ENCODE assay signal across 21 cellular contexts in the genomic region with DNA sequence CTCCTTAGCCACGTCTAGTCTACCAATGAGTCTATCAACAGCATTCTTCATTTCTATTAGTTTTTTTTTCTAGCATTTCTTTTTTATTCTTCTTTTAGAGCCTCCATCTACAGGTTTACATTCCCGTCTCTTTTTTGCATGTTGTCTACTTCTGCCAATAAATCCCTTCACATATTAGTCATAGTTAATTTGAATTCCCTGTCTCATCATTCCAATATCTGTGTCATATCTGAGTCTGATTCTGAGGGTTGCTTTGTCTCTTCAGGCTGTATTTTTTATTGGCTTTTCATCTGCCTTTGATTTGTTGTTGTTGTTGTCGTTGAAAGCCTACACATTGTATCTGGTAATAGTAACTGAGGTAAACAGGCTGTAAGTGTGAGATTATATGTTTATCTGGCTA.
DNase-seq lines count a peak whose midpoint lies in the region; ATAC-seq, FAIRE-seq and TF ChIP-seq lines count a peak whose summit lies in the region.
"Had no signal": no experiment of that assay in that cellular context is flagged by ENCODE, and none has a peak within 500 bp of the region (broad histone marks: within the 10 kb centered on the region; RNA-seq: fewer than 3 reads in every experiment).

No MANE protein-coding gene starts in this region.

- no peak for TF ChIP-seq POLR2A in breast epithelium (IDR thresholded peaks at IDR 0.05)

- no peak overlapping the region for H3K4me2 ChIP-seq in keratinocyte (ENCODE audit: control insufficient read depth, extremely low read depth, insufficient read depth, low read depth, low read length)

- H3K4me3 Mint-ChIP-seq in MCF 10A (ENCODE audit: unreplicated experiment) = no peak overlapping the region
- no peak overlapping the region for H3K4me3 Mint-ChIP-seq in natural killer cell
- H3K4me3 Mint-ChIP-seq: B cell; CD4-positive, alpha-beta T cell had no signal

- H3K4me1 ChIP-seq in breast epithelium = no peaks in the 10 kb centered on the region
- H3K4me1 ChIP-seq in keratinocyte (ENCODE audit: control insufficient read depth, extremely low read depth, insufficient read depth, low read length) = peaks cover 5% of the 10 kb centered on the region
- H3K4me1 ChIP-seq: Peyer's patch had no signal

- H3K4me1 Mint-ChIP-seq in MCF 10A (ENCODE audit: insufficient read depth, unreplicated experiment) = peaks cover 10% of the 10 kb centered on the region
- H3K4me1 Mint-ChIP-seq in natural killer cell = no peaks in the 10 kb centered on the region
- H3K4me1 Mint-ChIP-seq: B cell had no signal

- no peak overlapping the region for H3K9ac ChIP-seq in keratinocyte (ENCODE audit: control insufficient read depth, extremely low read depth, insufficient read depth, low read length)

- TF ChIP-seq CTCF in MCF 10A (IDR thresholded peaks at IDR 0.05; ENCODE audit: unreplicated experiment) (no peak), breast epithelium (IDR thresholded peaks at IDR 0.05) (no peak), bronchial epithelial cell (IDR thresholded peaks at IDR 0.05; ENCODE audit: insufficient read depth, low read length, severe bottlenecking) (no peak), keratinocyte (optimal IDR thresholded peaks at IDR 0.05 in 1 of 3, IDR thresholded peaks at IDR 0.05 in 1 of 3, conservative IDR thresholded peaks at IDR 0.05 in 1 of 3; ENCODE audit: extremely low read depth in 1 of 3, insufficient read depth in 2 of 3, low read length in 3 of 3) (no peak), natural killer cell (IDR thresholded peaks at IDR 0.05) (no peak)

- H3K9me3 Mint-ChIP-seq in MCF 10A (ENCODE audit: unreplicated experiment) = no peaks in the 10 kb centered on the region
- peaks cover 9 to 12% of the 10 kb centered on the region in 2 donors for H3K9me3 Mint-ChIP-seq in natural killer cell

- intact Hi-C loops in MCF 10A (cut with micrococcal nuclease) = no loop called here
- intact Hi-C loops in breast epithelium (cut with DNase I; ENCODE audit: low total_unique reads) = no loop called here
- intact Hi-C loops in natural killer cell (cut with micrococcal nuclease) = no loop called here

- POLR2A ChIA-PET in MCF 10A (lab: Yijun Ruan, JAX) = no interaction called here

- H2AFZ ChIP-seq in keratinocyte (ENCODE audit: control insufficient read depth, low read length) = peak overlapping the region; percentile 11

- H3K79me2 ChIP-seq in keratinocyte (ENCODE audit: control insufficient read depth, insufficient read depth, low read length) = no peaks in the 10 kb centered on the region

- no peaks in the 10 kb centered on the region for H3K27me3 ChIP-seq in breast epithelium
- H3K27me3 ChIP-seq in bronchial epithelial cell (ENCODE audit: control insufficient read depth, insufficient read depth, low read length) = no peaks in the 10 kb centered on the region
- no peaks in the 10 kb centered on the region for H3K27me3 ChIP-seq in keratinocyte (ENCODE audit: control insufficient read depth, extremely low read depth, insufficient read depth, low read length)
- H3K27me3 ChIP-seq: Peyer's patch had no signal

- H3K36me3 Mint-ChIP-seq in MCF 10A (ENCODE audit: insufficient read depth, unreplicated experiment) (no peaks in the 10 kb centered on the region), natural killer cell (no peaks in the 10 kb centered on the region)

- no peaks in the 10 kb centered on the region for H3K27me3 Mint-ChIP-seq in MCF 10A (ENCODE audit: insufficient read depth, unreplicated experiment)
- no peaks in the 10 kb centered on the region for H3K27me3 Mint-ChIP-seq in natural killer cell (ENCODE audit: low read depth in 2 of 2)
- H3K27me3 Mint-ChIP-seq: B cell; CD4-positive, alpha-beta T cell had no signal

- DNase-seq in MCF 10A (ENCODE audit: unreplicated experiment) (peak; percentile 2), breast epithelium (ENCODE audit: low spot score in 2 of 2) (no peak), bronchial epithelial cell (ENCODE audit: low read depth) (peak; percentile 51), keratinocyte (ENCODE audit: low read depth, low spot score) (no peak), caudate nucleus (lab: John Stamatoyannopoulos, UW) (no peak), anterior cingulate cortex (lab: John Stamatoyannopoulos, UW) (no peak), natural killer cell (no peak)
- no peak for DNase-seq in NK-92 treated with Interleukin-12 subunit alpha and Interleukin-12 subunit beta, amount 100 ng/mL, for 24 hours (lab: John Stamatoyannopoulos, UW)
- DNase-seq: CD4-positive, alpha-beta T cell; H7; Karpas-422; NCI-H1436; NCI-H2081 treated with DMSO at 0.1 percent for 48 hours; NCI-H510A; NCI-H82; Peyer's patch; Right ventricle myocardium superior had no signal

- H3K36me3 ChIP-seq in breast epithelium = no peaks in the 10 kb centered on the region
- H3K36me3 ChIP-seq in bronchial epithelial cell (ENCODE audit: control insufficient read depth, insufficient read depth, low read length) = no peaks in the 10 kb centered on the region
- H3K36me3 ChIP-seq in keratinocyte (ENCODE audit: control insufficient read depth in 2 of 2, extremely low read depth in 1 of 2, insufficient read depth in 2 of 2, low read length in 2 of 2) = no peaks in the 10 kb centered on the region
- H3K36me3 ChIP-seq: Peyer's patch had no signal

- H3K9me3 ChIP-seq in breast epithelium = no peaks in the 10 kb centered on the region
- H3K9me3 ChIP-seq in keratinocyte (ENCODE audit: control insufficient read depth, low read depth, low read length) = no peaks in the 10 kb centered on the region
- H3K9me3 ChIP-seq: Peyer's patch had no signal

- FAIRE-seq in bronchial epithelial cell (lab: Jason Lieb, UNC) (no peak), keratinocyte (lab: Jason Lieb, UNC) (no peak)
- FAIRE-seq: GM19239 had no signal

- BruUV-seq in MCF 10A (replicated peaks; lab: Mats Ljungman, UMichigan) = no TSS peak

- no peaks in the 10 kb centered on the region for H4K20me1 ChIP-seq in keratinocyte (ENCODE audit: control insufficient read depth, extremely low read depth, insufficient read depth, low read length)

- dilution Hi-C loops in keratinocyte (cut with MboI; ENCODE audit: extremely low pct_ligation_motif_present, low sequenced_read_pairs) = no loop called here

- H3K27ac Mint-ChIP-seq in MCF 10A (ENCODE audit: low read depth, unreplicated experiment) (no peak overlapping the region), natural killer cell (no peak overlapping the region)
- H3K27ac Mint-ChIP-seq: B cell; CD4-positive, alpha-beta T cell had no signal

- H3K4me3 ChIP-seq in breast epithelium = no peak overlapping the region
- H3K4me3 ChIP-seq in bronchial epithelial cell (ENCODE audit: low read depth, low read length) = no peak overlapping the region
- H3K4me3 ChIP-seq in keratinocyte (ENCODE audit: control insufficient read depth in 2 of 3, extremely low read depth in 1 of 3, insufficient read depth in 2 of 3, low read depth in 1 of 3, low read length in 3 of 3) = no peak overlapping the region
- H3K4me3 ChIP-seq: Peyer's patch, SK-N-MC had no signal

- CTCF ChIA-PET in MCF 10A (lab: Yijun Ruan, JAX) = interaction anchor here (0.5 kb wide), 1 partner anchor 19 kb away, joined by 3 read pairs; no protein-coding TSS in a partner anchor

- no peak for ATAC-seq in natural killer cell

- no peak overlapping the region for H3K27ac ChIP-seq in breast epithelium
- H3K27ac ChIP-seq in keratinocyte (ENCODE audit: control insufficient read depth, insufficient read depth, low read length) = no peak overlapping the region
- H3K27ac ChIP-seq in caudate nucleus (ENCODE audit: low read depth, low read length) = no peak overlapping the region
- H3K27ac ChIP-seq: 22Rv1, Peyer's patch, SK-N-MC had no signal

- no peaks in the 10 kb centered on the region for H3K9me1 ChIP-seq in keratinocyte (ENCODE audit: control insufficient read depth, extremely low read depth, insufficient read depth, low read length)

Comparison
In these comparisons a context has a peak if more than half of its experiments do, and no peak if none do; other contexts are left out.
1. DNase-seq: peak in MCF 10A (single experiment) and bronchial epithelial cell (single experiment); none in breast epithelium (0 of 2), keratinocyte (single experiment), caudate nucleus (0 of 61), anterior cingulate cortex (0 of 58), natural killer cell (single experiment) and NK-92 treated with Interleukin-12 subunit alpha and Interleukin-12 subunit beta, amount 100 ng/mL, for 24 hours (single experiment).